Comparison of ENCODE assay signal across 30 cellular contexts in the genomic region with DNA sequence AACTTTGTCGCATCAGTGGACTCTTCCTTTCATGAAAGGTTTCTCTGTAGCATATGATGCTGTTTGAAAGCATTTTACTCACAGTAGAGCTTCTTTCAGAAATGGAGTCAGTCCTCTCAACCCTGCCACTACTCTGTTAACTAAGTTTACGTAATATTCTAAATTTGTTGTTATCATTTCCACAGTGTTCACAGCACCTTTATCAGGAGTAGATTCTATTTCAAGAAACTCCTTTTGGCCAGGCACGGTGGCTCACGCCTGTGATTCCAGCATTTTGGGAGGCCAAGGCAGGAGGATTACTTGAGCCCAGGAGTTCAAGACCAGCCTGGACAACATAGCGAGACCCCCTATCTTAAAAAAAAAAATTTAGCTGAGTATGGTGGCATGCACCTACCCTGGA.
"Had no signal": no experiment of that assay in that cellular context is flagged by ENCODE, and none has a peak within 500 bp of the region (broad histone marks: within the 10 kb centered on the region; RNA-seq: fewer than 3 reads in every experiment).

No MANE protein-coding gene starts in this region.

- H3K36me3 ChIP-seq: lower lobe of right lung, thyroid gland, upper lobe of right lung had no signal

- ATAC-seq: activated CD4-positive, CD25-positive, alpha-beta regulatory T cell treated with anti-CD3 and anti-CD28 coated beads, Interleukin-2, amount 50 U/mL, for 24 hours; activated naive CD4-positive, alpha-beta T cell treated with anti-CD3 and anti-CD28 coated beads, Interleukin-2, amount 50 U/mL, for 72 hours; body of pancreas; left colon; lower lobe of right lung; stimulated activated naive B cell treated with anti-CD40 and anti-IgM and Interleukin-4, amounts not matched to agents 10 μg/mL and 1 μg/mL and 100 μg/mL, for 72 hours; upper lobe of right lung had no signal

- H3K9me3 Mint-ChIP-seq: activated CD4-positive, alpha-beta memory T cell treated with anti-CD3 and anti-CD28 coated beads for 36 hours had no signal

- H3K27ac ChIP-seq: body of pancreas, coronary artery, dorsolateral prefrontal cortex, hepatocyte, lower lobe of right lung, stomach, thyroid gland, upper lobe of right lung, VCaP had no signal

- H3K9me3 ChIP-seq: body of pancreas, lower lobe of right lung, stomach, thyroid gland, upper lobe of right lung had no signal

- H3K4me3 ChIP-seq: body of pancreas, coronary artery, dorsolateral prefrontal cortex, hepatocyte, lower lobe of right lung, smooth muscle cell, stomach, thyroid gland, upper lobe of right lung had no signal

- H3K27me3 Mint-ChIP-seq: activated CD4-positive, alpha-beta memory T cell treated with anti-CD3 and anti-CD28 coated beads for 36 hours; activated T-cell treated with anti-CD3 and anti-CD28 coated beads, Interleukin-2, amount 50 U/mL, for 24 hours; stimulated activated naive B cell treated with anti-CD40 and anti-IgM and Interleukin-4, amounts not matched to agents 10 μg/mL and 1 μg/mL and 100 μg/mL, for 72 hours had no signal

- H3K4me3 Mint-ChIP-seq: activated CD4-positive, alpha-beta memory T cell treated with anti-CD3 and anti-CD28 coated beads for 36 hours; activated T-cell treated with anti-CD3 and anti-CD28 coated beads, Interleukin-2, amount 50 U/mL, for 24 hours; nephron; stimulated activated naive B cell treated with anti-CD40 and anti-IgM and Interleukin-4, amounts not matched to agents 10 μg/mL and 1 μg/mL and 100 μg/mL, for 72 hours had no signal

- H3K27me3 ChIP-seq: body of pancreas, dorsolateral prefrontal cortex, hepatocyte, stomach, thyroid gland, upper lobe of right lung had no signal

- DNase-seq: activated CD4-positive, alpha-beta memory T cell treated with anti-CD3 and anti-CD28 coated beads for 36 hours; activated CD4-positive, alpha-beta T cell treated with anti-CD3 and anti-CD28 coated beads for 48 hours; activated CD8-positive, alpha-beta memory T cell treated with anti-CD3 and anti-CD28 coated beads, Interleukin-2, amount 50 U/mL, for 4 hours; activated gamma-delta T cell treated with Interleukin-2 at 50 U/mL for 16 hours; activated T-cell treated with anti-CD3 and anti-CD28 coated beads, Interleukin-2, amount 50 U/mL, for 24 hours; aorta; body of pancreas; dorsolateral prefrontal cortex; effector memory CD4-positive, alpha-beta T cell; left colon; lower lobe of right lung; mesenchymal stem cell; posterior cingulate gyrus; retina; stimulated activated CD4-positive, alpha-beta T cell treated with anti-CD3 and anti-CD28 coated beads, Interleukin-1b, Interleukin-23, amount 100 ng/mL, for 48 hours; stimulated activated CD4-positive, alpha-beta T cell treated with anti-CD3 and anti-CD28 coated beads, Interleukin-4, amount 100 ng/mL, for 4 hours; stimulated activated CD8-positive, alpha-beta memory T cell treated with anti-CD3 and anti-CD28 coated beads, Interleukin-4, amount 100 ng/mL, for 48 hours; stimulated activated naive B cell treated with anti-CD40 and anti-IgM and Interleukin-4, amounts not matched to agents 10 μg/mL and 1 μg/mL and 100 μg/mL, for 72 hours; stomach; T-helper 1 cell; T-helper 9 cell; thyroid gland; upper lobe of right lung had no signal

- H3K27ac Mint-ChIP-seq: activated CD4-positive, alpha-beta memory T cell treated with anti-CD3 and anti-CD28 coated beads for 36 hours; activated T-cell treated with anti-CD3 and anti-CD28 coated beads, Interleukin-2, amount 50 U/mL, for 24 hours; nephron; stimulated activated naive B cell treated with anti-CD40 and anti-IgM and Interleukin-4, amounts not matched to agents 10 μg/mL and 1 μg/mL and 100 μg/mL, for 72 hours had no signal

- H3K4me1 ChIP-seq: body of pancreas had no signal
